8 cellular contexts compared by ENCODE assay signal in genomic region chr15:92903588-92903955, GRCh38. TPM values are rescaled to one million over a fixed set of nuclear protein-coding genes. Genes with fewer than 3 reads are reported as not detected.
DNase-seq lines count a peak whose midpoint lies in the region; ATAC-seq and TF ChIP-seq lines count a peak whose summit lies in the region.

No MANE protein-coding gene starts in this region.

- H3K9me3 ChIP-seq in RWPE2 (ENCODE audit: severe bottlenecking), result no peaks in the 10 kb centered on the region
- H3K9me3 ChIP-seq in esophagus muscularis mucosa, result no peaks in the 10 kb centered on the region

- TF ChIP-seq CTCF in RWPE2 (IDR thresholded peaks at IDR 0.05; ENCODE audit: poor library complexity, severe bottlenecking) (no peak), esophagus muscularis mucosa (IDR thresholded peaks at IDR 0.05) (no peak)

- ATAC-seq in RWPE2 (ENCODE audit: low read depth), result no peak
- ATAC-seq in GM19395 (IDR thresholded peaks at IDR 0.05; ENCODE audit: unreplicated experiment), result no peak

- H3K27me3 ChIP-seq in RWPE2 (ENCODE audit: insufficient read depth, poor library complexity, severe bottlenecking) (no peaks in the 10 kb centered on the region), esophagus muscularis mucosa (no peaks in the 10 kb centered on the region), rectal smooth muscle tissue (ENCODE audit: control insufficient read depth, insufficient read depth, low read length) (no peaks in the 10 kb centered on the region)

- peak overlapping the region; percentile 66 for H3K9ac ChIP-seq in rectal smooth muscle tissue (ENCODE audit: low read length)

- H3K36me3 ChIP-seq in RWPE2 (ENCODE audit: low read depth) (peaks cover 76% of the 10 kb centered on the region), esophagus muscularis mucosa (peaks cover 0 to under 1% (median 0%) of the 10 kb centered on the region in 4 donors), rectal smooth muscle tissue (ENCODE audit: control insufficient read depth, insufficient read depth, low read length) (peaks cover 6% of the 10 kb centered on the region)

- peak overlapping the region; percentile 91 for H3K27ac ChIP-seq in RWPE2 (ENCODE audit: poor library complexity, severe bottlenecking)
- peak overlapping the region; percentile 89 to 98 (median 94) for H3K27ac ChIP-seq in esophagus muscularis mucosa (replicated peaks in 1 of 4)
- H3K27ac ChIP-seq in rectal smooth muscle tissue (ENCODE audit: low read depth, low read length), result peak overlapping the region; percentile 99

- no peak for TF ChIP-seq POLR2A in esophagus muscularis mucosa (IDR thresholded peaks at IDR 0.05; ENCODE audit: low read depth)

- TF ChIP-seq EP300 in esophagus muscularis mucosa (IDR thresholded peaks at IDR 0.05), result no peak

- H3K4me3 ChIP-seq in GM08714 (ENCODE audit: low read length) (peak overlapping the region; percentile 99), RWPE2 (ENCODE audit: severe bottlenecking) (peak overlapping the region; percentile 73), esophagus muscularis mucosa (peak overlapping the region; percentile 50 to 71 (median 66)), rectal smooth muscle tissue (ENCODE audit: low read length) (peak overlapping the region; percentile 97)

- 2% methylated on average over 8 of the region's 8 CpGs for WGBS in esophagus muscularis mucosa

- DNase-seq in RWPE2 (ENCODE audit: low spot score) (no peak), esophagus muscularis mucosa (ENCODE audit: extremely low spot score) (no peak), OCI-M1 (lab: John Stamatoyannopoulos, UW) (no peak), globus pallidus (ENCODE audit: low spot score) (no peak)
- no peak for DNase-seq in activated effector memory CD4-positive, alpha-beta T cell treated with Interleukin-2 at 50 U/mL for 16 hours

- intact Hi-C loops in esophagus muscularis mucosa (cut with DNase I), result no loop called here

- peaks cover 42% of the 10 kb centered on the region for H3K4me1 ChIP-seq in RWPE2 (ENCODE audit: insufficient read depth, poor library complexity, severe bottlenecking)
- H3K4me1 ChIP-seq in esophagus muscularis mucosa, result peaks cover 42 to 74% (median 62%) of the 10 kb centered on the region in 4 donors
- H3K4me1 ChIP-seq in rectal smooth muscle tissue (ENCODE audit: control insufficient read depth, insufficient read depth, low read length), result peaks cover 50% of the 10 kb centered on the region

RNA-seq across cellular contexts. Expression of gene CHD2, which starts 3.4 kb away (rescaled TPM):
- total RNA-seq in esophagus muscularis mucosa, result 10 to 100 TPM; 54.3 to 86.0 (median 62.8) TPM
